In the genomic region with DNA sequence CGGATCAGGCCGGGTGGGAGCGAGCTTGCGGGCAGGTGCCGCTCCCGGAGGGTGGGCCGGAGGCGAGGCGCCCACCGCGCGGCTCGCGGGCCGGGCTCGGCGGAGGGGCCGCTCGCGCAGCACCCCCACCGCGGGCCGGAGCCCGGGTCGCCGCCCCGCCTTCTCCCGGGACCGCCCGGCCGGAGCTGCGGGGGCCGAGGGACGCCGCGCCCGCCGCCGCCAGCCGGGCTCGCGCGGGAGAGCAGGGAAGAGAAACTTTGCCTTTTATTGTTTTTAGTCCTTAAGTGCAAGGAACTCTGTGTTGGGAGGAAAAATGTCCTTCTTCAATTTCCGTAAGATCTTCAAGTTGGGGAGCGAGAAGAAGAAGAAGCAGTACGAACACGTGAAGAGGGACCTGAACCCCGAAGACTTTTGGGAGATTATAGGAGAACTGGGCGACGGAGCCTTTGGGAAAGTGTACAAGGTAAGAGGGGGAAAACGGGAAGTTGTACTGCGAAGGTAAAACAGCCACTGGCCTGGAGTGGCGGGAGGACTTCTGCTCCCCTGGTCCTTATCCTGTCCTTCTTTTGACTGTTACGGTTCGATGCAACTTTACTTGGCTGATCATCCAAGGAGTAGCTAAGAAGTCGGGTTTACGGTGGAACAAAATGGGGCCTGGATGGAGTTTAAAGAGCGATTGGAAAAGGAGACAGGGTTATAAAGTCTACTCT, we compare ENCODE assay signal across 8 cellular contexts. TPM values are rescaled to one million over a fixed set of nuclear protein-coding genes. Genes with fewer than 3 reads are reported as not detected.
DNase-seq lines count a peak whose midpoint lies in the region; ATAC-seq and TF ChIP-seq lines count a peak whose summit lies in the region.

No MANE protein-coding gene starts in this region.

- no peaks in the 10 kb centered on the region for H3K9me3 ChIP-seq in HUES64 (ENCODE audit: insufficient read depth, low read depth, low read length)
- H3K9me3 ChIP-seq in mucosa of rectum (ENCODE audit: control insufficient read depth in 2 of 2, low read length in 2 of 2) = no peaks in the 10 kb centered on the region
- no peaks in the 10 kb centered on the region for H3K9me3 ChIP-seq in aorta (ENCODE audit: control insufficient read depth, low read length)

- H3K27me3 ChIP-seq in HUES64 (ENCODE audit: insufficient read depth, low read length) = peaks cover 14% of the 10 kb centered on the region
- no peaks in the 10 kb centered on the region for H3K27me3 ChIP-seq in mucosa of rectum (ENCODE audit: control insufficient read depth in 2 of 2, insufficient read depth in 2 of 2, low read length in 2 of 2)
- H3K27me3 ChIP-seq in aorta (ENCODE audit: control insufficient read depth in 1 of 2, insufficient read depth in 2 of 2, low read length in 1 of 2) = no peaks in the 10 kb centered on the region

- H3K4me1 ChIP-seq in HUES64 (ENCODE audit: insufficient read depth, low read length) (peaks cover 20% of the 10 kb centered on the region), mucosa of rectum (ENCODE audit: control insufficient read depth in 2 of 2, insufficient read depth in 2 of 2, low read length in 2 of 2) (peaks cover 17 to 23% of the 10 kb centered on the region in 2 donors), aorta (ENCODE audit: control insufficient read depth in 1 of 2, insufficient read depth in 2 of 2, low read length in 2 of 2) (peaks cover 0 to 4% of the 10 kb centered on the region in 2 donors)

- ATAC-seq in GM21576 (IDR thresholded peaks at IDR 0.05; ENCODE audit: unreplicated experiment) = peak; percentile 32
- peak; percentile 71 for ATAC-seq in aorta (ENCODE audit: low FRiP score)

- H3K4me3 ChIP-seq in HUES64 (ENCODE audit: low read length) (peak overlapping the region; percentile 81), mucosa of rectum (ENCODE audit: low read length in 2 of 2) (peak overlapping the region; percentile 92 to 100), aorta (ENCODE audit: low read length in 2 of 2) (peak overlapping the region; percentile 87 to 100)

- H3K36me3 ChIP-seq in HUES64 (ENCODE audit: insufficient read depth, low read length) = no peaks in the 10 kb centered on the region
- no peaks in the 10 kb centered on the region for H3K36me3 ChIP-seq in mucosa of rectum (ENCODE audit: control insufficient read depth in 2 of 2, insufficient read depth in 2 of 2, low read length in 2 of 2)
- no peaks in the 10 kb centered on the region for H3K36me3 ChIP-seq in aorta (ENCODE audit: control insufficient read depth in 1 of 2, insufficient read depth in 2 of 2, low read length in 1 of 2)

- intact Hi-C loops in aorta (cut with DNase I) = loop anchor here (1.0 to 5.0 kb wide), 3 partner anchors 49 to 154 kb away; a partner anchor contains a TSS

- no peak overlapping the region for H3K27ac ChIP-seq in HUES64 (ENCODE audit: low read depth, low read length)
- H3K27ac ChIP-seq in mucosa of rectum (ENCODE audit: low read depth in 2 of 2, low read length in 2 of 2) = peak overlapping the region; percentile 93 to 96
- peak overlapping the region; percentile 80 to 93 for H3K27ac ChIP-seq in aorta (ENCODE audit: low read depth in 1 of 2, low read length in 2 of 2)

- TF ChIP-seq POLR2A in erythroblast (IDR thresholded peaks at IDR 0.05; ENCODE audit: low read length) = no peak

- peak; percentile 18 for DNase-seq in NCI-H2227 treated with DMSO at 0.1 percent for 48 hours (lab: John Stamatoyannopoulos, UW)
- no peak for DNase-seq in NCI-H2227 (lab: John Stamatoyannopoulos, UW; ENCODE audit: unreplicated experiment)
- peak; percentile 49 for DNase-seq in UCSD-AML1 (lab: John Stamatoyannopoulos, UW; ENCODE audit: unreplicated experiment)
- DNase-seq in erythroblast (lab: John Stamatoyannopoulos, UW) = peak; percentile 67 to 80
- no peak for DNase-seq in aorta

- under 1% methylated on average over 58 of the region's 58 CpGs for WGBS in HUES64
- 0 to 1% methylated on average over 49 to 58 of the region's 58 CpGs for WGBS in aorta, 2 donors

- H3K9ac ChIP-seq in HUES64 (ENCODE audit: low read depth, low read length) = peak overlapping the region; percentile 73
- H3K9ac ChIP-seq in mucosa of rectum (ENCODE audit: low read depth in 1 of 2, low read length in 2 of 2) = peak overlapping the region; percentile 99 to 100

RNA-seq across cellular contexts. Expression of a gene that starts 0.6 kb away (rescaled TPM):
- 12.9 TPM for polyA plus RNA-seq in HUES64 (2013, experiment 1 of 2)
- polyA plus RNA-seq in HUES64 (2013, experiment 2 of 2) = 16.3 TPM
- 10 to 100 TPM; 47.0 to 50.2 TPM for total RNA-seq in aorta
- 10 to 100 TPM; 16.0 to 19.7 TPM for polyA plus RNA-seq in aorta

RNA-seq across cellular contexts. Expression of a gene that starts 49.6 kb away (rescaled TPM):
- polyA plus RNA-seq in HUES64 (2013, experiment 1 of 2) = 9.6 TPM
- polyA plus RNA-seq in HUES64 (2013, experiment 2 of 2) = 13.6 TPM
- total RNA-seq in aorta = 10 to 100 TPM; 20.3 to 24.2 TPM
- 10 to 100 TPM; 16.9 to 20.8 TPM for polyA plus RNA-seq in aorta

Comparison
In these comparisons a context has a peak if more than half of its experiments do, and no peak if none do; other contexts are left out.
1. DNase-seq: peak in NCI-H2227 treated with DMSO at 0.1 percent for 48 hours (single experiment), UCSD-AML1 (single experiment) and erythroblast (2 of 2); none in NCI-H2227 (single experiment) and aorta (0 of 2).
2. Peak in every context shown above with its lines, with median percentiles within 50 percentile points of each other: H3K4me3 ChIP-seq.